ENCODE assay signal across 8 cellular contexts in the genomic region with DNA sequence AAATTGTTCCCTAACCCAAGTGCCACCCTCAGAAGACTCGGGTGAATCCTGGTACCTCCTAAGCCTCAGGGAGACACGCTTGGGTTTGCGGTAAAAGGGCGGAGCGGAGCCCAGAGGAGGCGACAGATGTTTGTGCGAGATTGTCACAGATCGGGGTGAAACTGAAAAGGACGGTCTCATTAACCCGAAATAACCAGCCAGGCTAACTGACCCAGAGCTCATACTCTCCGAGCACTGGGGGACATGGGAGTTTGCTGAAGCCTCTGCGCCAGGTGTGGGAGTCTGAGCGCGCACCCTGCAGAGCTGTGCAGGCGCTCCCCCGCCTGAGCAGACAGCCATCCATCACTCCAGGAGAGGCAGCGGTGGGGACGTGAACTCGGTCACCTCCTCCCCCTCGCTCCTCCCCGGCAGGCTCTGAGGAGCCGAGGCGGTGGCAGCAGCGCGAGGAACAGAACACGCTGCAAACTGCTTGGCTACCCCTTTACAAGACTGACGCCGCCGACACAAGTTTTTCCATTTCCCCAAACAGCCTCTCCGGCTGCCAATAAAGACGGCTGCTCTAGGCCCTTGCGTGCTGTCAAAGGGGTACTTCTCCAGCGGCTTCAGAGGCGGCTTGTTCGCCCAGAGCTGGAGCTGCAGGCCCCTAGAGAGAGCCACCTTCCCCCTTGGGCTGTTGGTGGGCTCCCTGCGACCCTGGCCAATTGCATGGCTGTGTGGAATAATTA. TPM values are rescaled to one million over a fixed set of nuclear protein-coding genes. Genes with fewer than 3 reads are reported as not detected.
DNase-seq lines count a peak whose midpoint lies in the region; ATAC-seq lines count a peak whose summit lies in the region.

No MANE protein-coding gene starts in this region.

- H3K27ac ChIP-seq in mesendoderm (ENCODE audit: low read depth, low read length), result no peak overlapping the region

- peaks cover 7% of the 10 kb centered on the region for H3K4me1 Mint-ChIP-seq in activated T-cell treated with anti-CD3 and anti-CD28 coated beads, Interleukin-2, amount 50 U/mL, for 4 hours (ENCODE audit: low read depth)

- no peaks in the 10 kb centered on the region for H3K79me2 ChIP-seq in mesendoderm (ENCODE audit: control insufficient read depth, insufficient read depth, low read length)

- H3K9me3 Mint-ChIP-seq in activated T-cell treated with anti-CD3 and anti-CD28 coated beads, Interleukin-2, amount 50 U/mL, for 4 hours, result no peaks in the 10 kb centered on the region

- DNase-seq in activated T-cell treated with anti-CD3 and anti-CD28 coated beads, Interleukin-2, amount 50 U/mL, for 4 hours, result no peak
- no peak for DNase-seq in activated T-cell treated with anti-CD3 and anti-CD28 coated beads, Interleukin-2, amount 50 U/mL, for 1 hour
- DNase-seq in NCI-H510A treated with DMSO at 0.1 percent for 48 hours (lab: John Stamatoyannopoulos, UW), result peak; percentile 95
- DNase-seq in mesendoderm, result no peak
- DNase-seq in islet precursor cell, result no peak
- no peak for DNase-seq in NCI-H2029 treated with DMSO at 0.1 percent for 48 hours (lab: John Stamatoyannopoulos, UW)
- DNase-seq in SKM-1 treated with dmso at 0.1 percent for 144 hours (lab: John Stamatoyannopoulos, UW; ENCODE audit: unreplicated experiment), result no peak

- no peak overlapping the region for H2BK15ac ChIP-seq in mesendoderm (replicated peaks; ENCODE audit: low read depth)

- H3K4me3 ChIP-seq in mesendoderm (ENCODE audit: low read length), result no peak overlapping the region

- peaks cover 74% of the 10 kb centered on the region for H3K27me3 Mint-ChIP-seq in activated T-cell treated with anti-CD3 and anti-CD28 coated beads, Interleukin-2, amount 50 U/mL, for 4 hours (ENCODE audit: low read depth)

- peak; percentile 37 to 56 for ATAC-seq in activated T-cell treated with anti-CD3 and anti-CD28 coated beads, Interleukin-2, amount 50 U/mL, for 4 hours
- peak; percentile 79 for ATAC-seq in HG02798 (IDR thresholded peaks at IDR 0.05; ENCODE audit: poor library complexity, unreplicated experiment)

- no peak overlapping the region for H3K9ac ChIP-seq in mesendoderm (ENCODE audit: low read length)

- H2AK5ac ChIP-seq in mesendoderm (ENCODE audit: low read length), result no peak overlapping the region

- no peak overlapping the region for H3K18ac ChIP-seq in mesendoderm (ENCODE audit: low read length)

- peak overlapping the region; percentile 75 for H3K23ac ChIP-seq in mesendoderm (ENCODE audit: low read length)

- no peaks in the 10 kb centered on the region for H3K79me1 ChIP-seq in mesendoderm (ENCODE audit: low read length)

- no peak overlapping the region for H4K5ac ChIP-seq in mesendoderm (ENCODE audit: low read length)

- no peak overlapping the region for H2BK120ac ChIP-seq in mesendoderm (ENCODE audit: low read depth, low read length)

- H3K4me1 ChIP-seq in mesendoderm (ENCODE audit: control insufficient read depth, low read depth, low read length), result no peaks in the 10 kb centered on the region

- no peak overlapping the region for H4K8ac ChIP-seq in mesendoderm (ENCODE audit: low read depth, low read length)

- H3K4ac ChIP-seq in mesendoderm (ENCODE audit: low read depth, low read length), result no peak overlapping the region

- no peak overlapping the region for H2BK5ac ChIP-seq in mesendoderm (ENCODE audit: low read length)

- no peaks in the 10 kb centered on the region for H3K36me3 Mint-ChIP-seq in activated T-cell treated with anti-CD3 and anti-CD28 coated beads, Interleukin-2, amount 50 U/mL, for 4 hours (ENCODE audit: insufficient read depth)

- no peak overlapping the region for H3K56ac ChIP-seq in mesendoderm (ENCODE audit: low read length)

- WGBS in mesendoderm (ENCODE audit: extremely low coverage, insufficient coverage, low lambda C conversion rate), result no CpG with 5 or more reads among the region's 36 CpGs

- no peaks in the 10 kb centered on the region for H3K27me3 ChIP-seq in mesendoderm (ENCODE audit: insufficient read depth, low read length, poor library complexity)

- H3K36me3 ChIP-seq in mesendoderm (ENCODE audit: control insufficient read depth, insufficient read depth, low read length), result no peaks in the 10 kb centered on the region

- no peak overlapping the region for H3K4me2 ChIP-seq in mesendoderm (ENCODE audit: low read length)

- no peak overlapping the region for H3K4me3 Mint-ChIP-seq in activated T-cell treated with anti-CD3 and anti-CD28 coated beads, Interleukin-2, amount 50 U/mL, for 4 hours

RNA-seq across cellular contexts. Expression of a gene that starts 43.5 kb away (rescaled TPM):
- 10 to 100 TPM; 12.4 to 20.2 (median 16.5) TPM for total RNA-seq in activated T-cell treated with anti-CD3 and anti-CD28 coated beads, Interleukin-2, amount 50 U/mL, for 4 hours
- 12.3 TPM for polyA plus RNA-seq in mesendoderm (2013, experiment 1 of 2)
- polyA plus RNA-seq in mesendoderm (2013, experiment 2 of 2), result 12.5 TPM

RNA-seq across cellular contexts. Expression of a gene that starts 57.1 kb away (rescaled TPM):
- total RNA-seq in activated T-cell treated with anti-CD3 and anti-CD28 coated beads, Interleukin-2, amount 50 U/mL, for 4 hours, result 10 to 100 TPM; 38.0 to 50.3 (median 48.9) TPM
- 47.2 TPM for polyA plus RNA-seq in mesendoderm (2013, experiment 1 of 2)
- 50.5 TPM for polyA plus RNA-seq in mesendoderm (2013, experiment 2 of 2)
